ENCODE assay signal across 8 cellular contexts in genomic region chr15:63501256-63502089, GRCh38. TPM values are rescaled to one million over a fixed set of nuclear protein-coding genes. Genes with fewer than 3 reads are reported as not detected.
DNase-seq lines count a peak whose midpoint lies in the region; ATAC-seq and TF ChIP-seq lines count a peak whose summit lies in the region.

No MANE protein-coding gene starts in this region.

- CTCF ChIA-PET in MCF 10A (lab: Yijun Ruan, JAX), result interaction anchor here (0.6 to 1.9 kb wide), 7 partner anchors 16 to 1558 kb away, joined by 3 to 9 read pairs (median 3); no protein-coding TSS in a partner anchor

- H3K9ac ChIP-seq in NT2/D1 (ENCODE audit: insufficient read length, low read depth) (peak overlapping the region; percentile 22), skeletal muscle tissue (ENCODE audit: low read depth in 1 of 3, low read length in 3 of 3) (peak overlapping the region; percentile 2 to 60 (median 8))

- peak overlapping the region; percentile 29 for H3K27ac Mint-ChIP-seq in MCF 10A (ENCODE audit: low read depth, unreplicated experiment)

- H3K27me3 ChIP-seq in NT2/D1 (ENCODE audit: insufficient read depth, insufficient read length) (peaks cover 52% of the 10 kb centered on the region), skeletal muscle tissue (ENCODE audit: control insufficient read depth in 3 of 3, insufficient read depth in 3 of 3, low read length in 3 of 3) (no peaks in the 10 kb centered on the region)

- BruUV-seq in MCF 10A (replicated peaks; lab: Mats Ljungman, UMichigan), result no TSS peak

- DNase-seq in EH (ENCODE audit: low read depth) (peak; percentile 93), NT2/D1 (ENCODE audit: low read depth, low spot score) (no peak), MCF 10A (ENCODE audit: unreplicated experiment) (peak; percentile 85), iPS-NIHi7 (ENCODE audit: extremely low spot score) (peak; percentile 55), NCI-H1694 treated with DMSO at 0.1 percent for 48 hours (lab: John Stamatoyannopoulos, UW) (no peak)
- DNase-seq in activated CD4-positive, CD25-positive, alpha-beta regulatory T cell treated with anti-CD3 and anti-CD28 coated beads, Interleukin-2, amount 50 U/mL, for 72 hours, result no peak

- H3K4me1 Mint-ChIP-seq in MCF 10A (ENCODE audit: insufficient read depth, unreplicated experiment), result peaks cover 28% of the 10 kb centered on the region

- H3K36me3 ChIP-seq in NT2/D1 (ENCODE audit: insufficient read depth, insufficient read length, low read length) (peaks cover 2% of the 10 kb centered on the region), skeletal muscle tissue (ENCODE audit: control insufficient read depth in 3 of 3, insufficient read depth in 3 of 3, low read length in 3 of 3) (no peaks in the 10 kb centered on the region)

- H3K9me3 ChIP-seq in NT2/D1 (ENCODE audit: insufficient read depth, low read length), result no peaks in the 10 kb centered on the region
- no peaks in the 10 kb centered on the region for H3K9me3 ChIP-seq in skeletal muscle tissue (ENCODE audit: control insufficient read depth in 3 of 3, low read length in 3 of 3)

- no peak for TF ChIP-seq CTCF in MCF 10A (IDR thresholded peaks at IDR 0.05; ENCODE audit: unreplicated experiment)

- ATAC-seq in HG02610 (IDR thresholded peaks at IDR 0.05; ENCODE audit: unreplicated experiment), result no peak

- POLR2A ChIA-PET in MCF 10A (lab: Yijun Ruan, JAX), result interaction anchor here (0.6 to 8.7 kb wide), 16 partner anchors 9 to 759 kb away, joined by 3 to 366 read pairs (median 8); partner anchors contain the start of genes CIAO2A and FBXL22

- intact Hi-C loops in MCF 10A (cut with micrococcal nuclease), result loop anchor here (10.0 kb wide), 1 partner anchor 97 kb away; no protein-coding TSS in a partner anchor

- no peak overlapping the region for H3K4me3 ChIP-seq in NT2/D1 (ENCODE audit: insufficient read length, low read depth)
- peak overlapping the region; percentile 35 to 55 (median 54) for H3K4me3 ChIP-seq in skeletal muscle tissue (ENCODE audit: low read length in 3 of 3)

- peak overlapping the region; percentile 99 for H3K27ac ChIP-seq in skeletal muscle tissue (ENCODE audit: low read depth, low read length)

- H3K4me3 Mint-ChIP-seq in MCF 10A (ENCODE audit: unreplicated experiment), result peak overlapping the region; percentile 87

- H3K9me3 Mint-ChIP-seq in MCF 10A (ENCODE audit: unreplicated experiment), result no peaks in the 10 kb centered on the region

- H3K4me1 ChIP-seq in NT2/D1 (ENCODE audit: insufficient read depth, insufficient read length), result peaks cover 3% of the 10 kb centered on the region
- peaks cover 24 to 35% (median 31%) of the 10 kb centered on the region in 3 donors for H3K4me1 ChIP-seq in skeletal muscle tissue (ENCODE audit: control insufficient read depth in 3 of 3, insufficient read depth in 3 of 3, low read length in 3 of 3)

- H3K27me3 Mint-ChIP-seq in MCF 10A (ENCODE audit: insufficient read depth, unreplicated experiment), result no peaks in the 10 kb centered on the region

- peaks cover 14% of the 10 kb centered on the region for H3K36me3 Mint-ChIP-seq in MCF 10A (ENCODE audit: insufficient read depth, unreplicated experiment)

RNA-seq across cellular contexts. Expression of gene USP3, which starts 2.9 kb away (rescaled TPM):
- total RNA-seq in MCF 10A (2022) (59.0 and 70.2 TPM in 2 replicates), skeletal muscle tissue (33.4 TPM)

Comparison
In these comparisons a context has a peak if more than half of its experiments do, and no peak if none do; other contexts are left out.
1. DNase-seq: peak in EH (single experiment), MCF 10A (single experiment) and iPS-NIHi7 (single experiment); none in NT2/D1 (single experiment), activated CD4-positive, CD25-positive, alpha-beta regulatory T cell treated with anti-CD3 and anti-CD28 coated beads, Interleukin-2, amount 50 U/mL, for 72 hours (single experiment) and NCI-H1694 treated with DMSO at 0.1 percent for 48 hours (single experiment).